ENCODE assay signal across 1 cellular context in genomic region chr15:31069360-31070000, GRCh38.
TF ChIP-seq lines count a peak whose summit lies in the region.

No MANE protein-coding gene starts in this region.

TF ChIP-seq in IMR-90, 13 proteins besides CTCF, POLR2A, EP300 and RAD21:
- TF ChIP-seq BHLHE40 (IDR thresholded peaks at IDR 0.05; ENCODE audit: low read depth, low read length) (no peak), FOS (IDR thresholded peaks at IDR 0.05; ENCODE audit: low read depth, low read length) (no peak), MAZ (IDR thresholded peaks at IDR 0.05; ENCODE audit: borderline replicate concordance, low read depth, low read length) (no peak), USF2 (IDR thresholded peaks at IDR 0.05; ENCODE audit: low read depth, low read length) (no peak), MAFK (IDR thresholded peaks at IDR 0.05; ENCODE audit: low read depth, low read length) (no peak), MXI1 (IDR thresholded peaks at IDR 0.05; ENCODE audit: borderline replicate concordance, low read depth, low read length) (no peak), RCOR1 (IDR thresholded peaks at IDR 0.05; ENCODE audit: insufficient replicate concordance, low read length) (no peak), ELK1 (IDR thresholded peaks at IDR 0.05; ENCODE audit: borderline replicate concordance, low read depth, low read length) (no peak), CEBPB (IDR thresholded peaks at IDR 0.05; ENCODE audit: low read depth, low read length) (no peak)
